In genomic region chr3:25502233-25502632, GRCh38 we compare ENCODE assay signal across 21 cellular contexts.
"Had no signal": no experiment of that assay in that cellular context is flagged by ENCODE, and none has a peak within 500 bp of the region (broad histone marks: within the 10 kb centered on the region; RNA-seq: fewer than 3 reads in every experiment).

No MANE protein-coding gene starts in this region.

- H3K27me3 Mint-ChIP-seq: activated B cell treated with CpG ODN at 0.5 μM for 24 hours; activated CD4-positive, alpha-beta T cell treated with anti-CD3 and anti-CD28 coated beads, Interleukin-2, amount 10 ng/mL, durations not matched to agents 24 days and 14 days; activated CD8-positive, alpha-beta memory T cell treated with anti-CD3 and anti-CD28 coated beads, Interleukin-2, amount 10 ng/mL, durations not matched to agents 7 days and 5 days had no signal

- H3K4me1 Mint-ChIP-seq: activated B cell treated with CpG ODN at 0.5 μM for 24 hours; activated CD4-positive, alpha-beta T cell treated with anti-CD3 and anti-CD28 coated beads, Interleukin-2, amount 10 ng/mL, durations not matched to agents 24 days and 14 days; activated CD8-positive, alpha-beta memory T cell treated with anti-CD3 and anti-CD28 coated beads, Interleukin-2, amount 10 ng/mL, durations not matched to agents 7 days and 5 days; T-helper 17 cell had no signal

- DNase-seq: activated B cell treated with CpG ODN at 0.5 μM for 24 hours; activated CD4-positive, alpha-beta T cell treated with anti-CD3 and anti-CD28 coated beads for 1 hour; activated CD4-positive, alpha-beta T cell treated with anti-CD3 and anti-CD28 coated beads, Interleukin-2, amount 10 ng/mL, durations not matched to agents 24 days and 14 days; activated CD4-positive, alpha-beta T cell treated with anti-CD3 and anti-CD28 coated beads, Interleukin-2, amount 50 U/mL, for 48 hours; activated CD8-positive, alpha-beta memory T cell treated with anti-CD3 and anti-CD28 coated beads, Interleukin-2, amount 10 ng/mL, durations not matched to agents 7 days and 5 days; activated effector memory CD4-positive, alpha-beta T cell treated with anti-CD3 and anti-CD28 coated beads, Interleukin-2, amount 50 U/mL, for 16 hours; activated naive CD4-positive, alpha-beta T cell treated with anti-CD3 and anti-CD28 coated beads for 36 hours; activated T-cell treated with anti-CD3 and anti-CD28 coated beads, Interleukin-2, amount 50 U/mL, for 4 hours; cerebellar nuclear complex; Karpas-422; NCI-H1417; NCI-H1930; NCI-H2171; NCI-H2227 treated with DMSO at 0.1 percent for 48 hours; NCI-H446 treated with DMSO at 0.1 percent for 48 hours; NCI-H524 treated with DMSO at 0.1 percent for 48 hours; NCI-H748 treated with DMSO at 0.1 percent for 48 hours; SIG-M5; T-helper 17 cell; T-helper 9 cell had no signal

- H3K4me3 Mint-ChIP-seq: activated B cell treated with CpG ODN at 0.5 μM for 24 hours; activated CD4-positive, alpha-beta T cell treated with anti-CD3 and anti-CD28 coated beads, Interleukin-2, amount 10 ng/mL, durations not matched to agents 24 days and 14 days; activated CD8-positive, alpha-beta memory T cell treated with anti-CD3 and anti-CD28 coated beads, Interleukin-2, amount 10 ng/mL, durations not matched to agents 7 days and 5 days; activated naive CD4-positive, alpha-beta T cell treated with anti-CD3 and anti-CD28 coated beads for 36 hours; activated naive CD8-positive, alpha-beta T cell; activated T-cell treated with anti-CD3 and anti-CD28 coated beads, Interleukin-2, amount 50 U/mL, for 4 hours; T-helper 17 cell had no signal

- H3K9me3 Mint-ChIP-seq: activated B cell treated with CpG ODN at 0.5 μM for 24 hours; activated CD4-positive, alpha-beta T cell treated with anti-CD3 and anti-CD28 coated beads, Interleukin-2, amount 10 ng/mL, durations not matched to agents 24 days and 14 days; activated naive CD4-positive, alpha-beta T cell treated with anti-CD3 and anti-CD28 coated beads for 36 hours; activated T-cell treated with anti-CD3 and anti-CD28 coated beads, Interleukin-2, amount 50 U/mL, for 4 hours had no signal

- ATAC-seq: activated CD8-positive, alpha-beta memory T cell treated with anti-CD3 and anti-CD28 coated beads, Interleukin-2, amount 10 ng/mL, durations not matched to agents 7 days and 5 days; activated T-cell treated with anti-CD3 and anti-CD28 coated beads, Interleukin-2, amount 50 U/mL, for 4 hours; T-helper 17 cell had no signal

- H3K27ac Mint-ChIP-seq: activated B cell treated with CpG ODN at 0.5 μM for 24 hours; activated CD4-positive, alpha-beta T cell treated with anti-CD3 and anti-CD28 coated beads, Interleukin-2, amount 10 ng/mL, durations not matched to agents 24 days and 14 days; activated CD8-positive, alpha-beta memory T cell treated with anti-CD3 and anti-CD28 coated beads, Interleukin-2, amount 10 ng/mL, durations not matched to agents 7 days and 5 days; activated naive CD4-positive, alpha-beta T cell treated with anti-CD3 and anti-CD28 coated beads for 36 hours; activated naive CD8-positive, alpha-beta T cell; T-helper 17 cell had no signal

- H3K36me3 Mint-ChIP-seq: activated CD8-positive, alpha-beta memory T cell treated with anti-CD3 and anti-CD28 coated beads, Interleukin-2, amount 10 ng/mL, durations not matched to agents 7 days and 5 days; activated naive CD8-positive, alpha-beta T cell had no signal
